11 cellular contexts compared by ENCODE assay signal in genomic region chr1:90836345-90836679, GRCh38.
DNase-seq lines count a peak whose midpoint lies in the region; ATAC-seq and TF ChIP-seq lines count a peak whose summit lies in the region.
"Had no signal": no experiment of that assay in that cellular context is flagged by ENCODE, and none has a peak within 500 bp of the region (broad histone marks: within the 10 kb centered on the region; RNA-seq: fewer than 3 reads in every experiment).

No MANE protein-coding gene starts in this region.

- H3K79me2 ChIP-seq in ACC112 (ENCODE audit: control insufficient read depth, insufficient read depth, low read length, unreplicated experiment): no peaks in the 10 kb centered on the region
- H3K79me2 ChIP-seq in osteoblast (ENCODE audit: insufficient read depth, low read length): no peaks in the 10 kb centered on the region

- H3K36me3 ChIP-seq in ACC112 (ENCODE audit: insufficient read depth, low read length) (no peaks in the 10 kb centered on the region), cardiac muscle cell (no peaks in the 10 kb centered on the region), osteoblast (ENCODE audit: insufficient read depth, low read length) (no peaks in the 10 kb centered on the region)

- peaks cover 77% of the 10 kb centered on the region for H3K4me1 Mint-ChIP-seq in WTC11

- no peaks in the 10 kb centered on the region for H3K9me3 Mint-ChIP-seq in WTC11

- TF ChIP-seq CTCF in WTC11 (IDR thresholded peaks at IDR 0.05) (no peak), cardiac muscle cell (IDR thresholded peaks at IDR 0.05; ENCODE audit: low read depth, low read length) (no peak), osteoblast (IDR thresholded peaks at IDR 0.05; ENCODE audit: extremely low read depth, low read depth, low read length) (no peak)

- H3K36me3 Mint-ChIP-seq in WTC11: no peaks in the 10 kb centered on the region

- POLR2A ChIA-PET in WTC11 (lab: Charles Lee): no interaction called here

- no peak; the same call in 1 of the 2 replicates for ATAC-seq in WTC11
- ATAC-seq: activated CD8-positive, alpha-beta memory T cell treated with anti-CD3 and anti-CD28 coated beads, Interleukin-2, amount 10 ng/mL, durations not matched to agents 7 days and 5 days had no signal

- no peak overlapping the region for H3K27ac ChIP-seq in ACC112 (ENCODE audit: low read depth, low read length)
- H3K27ac ChIP-seq in cardiac muscle cell: no peak overlapping the region
- no peak overlapping the region for H3K27ac ChIP-seq in osteoblast (ENCODE audit: low read depth, low read length)

- H3K4me3 ChIP-seq in ACC112 (ENCODE audit: low read depth, low read length) (peak overlapping the region; percentile 54), cardiac muscle cell (peak overlapping the region; percentile 21), osteoblast (ENCODE audit: insufficient read depth, low read length) (peak overlapping the region; percentile 51)

- TF ChIP-seq POLR2A in erythroblast (IDR thresholded peaks at IDR 0.05; ENCODE audit: low read length): no peak

- H3K9me3 ChIP-seq in cardiac muscle cell (ENCODE audit: low read depth) (no peaks in the 10 kb centered on the region), osteoblast (ENCODE audit: low read depth, low read length) (no peaks in the 10 kb centered on the region)

- H3K4me3 Mint-ChIP-seq in WTC11: peak overlapping the region; percentile 61
- H3K4me3 Mint-ChIP-seq: activated CD8-positive, alpha-beta memory T cell treated with anti-CD3 and anti-CD28 coated beads, Interleukin-2, amount 10 ng/mL, durations not matched to agents 7 days and 5 days had no signal

- intact Hi-C loops in posterior vena cava (cut with DNase I): no loop called here

- no peak overlapping the region for H3K27ac Mint-ChIP-seq in WTC11
- H3K27ac Mint-ChIP-seq: activated CD8-positive, alpha-beta memory T cell treated with anti-CD3 and anti-CD28 coated beads, Interleukin-2, amount 10 ng/mL, durations not matched to agents 7 days and 5 days had no signal

- H4K20me1 ChIP-seq in osteoblast (ENCODE audit: insufficient read depth, low read length): peaks cover 2% of the 10 kb centered on the region

- H3K27me3 ChIP-seq in ACC112 (ENCODE audit: insufficient read depth, low read length): no peaks in the 10 kb centered on the region
- peaks cover 100% of the 10 kb centered on the region for H3K27me3 ChIP-seq in cardiac muscle cell
- H3K27me3 ChIP-seq in osteoblast (ENCODE audit: insufficient read depth, low read length): peaks cover 24% of the 10 kb centered on the region

- no peak for DNase-seq in WTC11 (ENCODE audit: low spot score)
- DNase-seq in cardiac muscle cell (ENCODE audit: low read depth in 1 of 2, low spot score in 1 of 2): no peak
- no peak for DNase-seq in osteoblast (ENCODE audit: insufficient read length, low spot score, missing footprints)
- DNase-seq in erythroblast (lab: John Stamatoyannopoulos, UW): no peak
- no peak for DNase-seq in dermis blood vessel endothelial cell
- DNase-seq in glomerular visceral epithelial cell (ENCODE audit: extremely low spot score): no peak
- no peak for DNase-seq in posterior vena cava (ENCODE audit: low spot score)
- DNase-seq: activated CD8-positive, alpha-beta memory T cell treated with anti-CD3 and anti-CD28 coated beads, Interleukin-2, amount 10 ng/mL, durations not matched to agents 7 days and 5 days; MV-4-11; NCI-H69 had no signal

- H3K4me2 ChIP-seq in osteoblast (ENCODE audit: insufficient read depth, low read length): peak overlapping the region; percentile 68

- CTCF ChIA-PET in WTC11 (lab: Charles Lee): no interaction called here

- peaks cover 97% of the 10 kb centered on the region for H3K27me3 Mint-ChIP-seq in WTC11 (ENCODE audit: low read depth)

- H3K4me1 ChIP-seq in ACC112 (ENCODE audit: control insufficient read depth, insufficient read depth, low read length, unreplicated experiment) (no peaks in the 10 kb centered on the region), cardiac muscle cell (ENCODE audit: low read depth) (peaks cover 10% of the 10 kb centered on the region), osteoblast (ENCODE audit: insufficient read depth, low read length) (no peaks in the 10 kb centered on the region)

- H2AFZ ChIP-seq in ACC112 (ENCODE audit: low read length, unreplicated experiment) (peak overlapping the region; percentile 56), osteoblast (ENCODE audit: low read length) (peak overlapping the region; percentile 51)

TF ChIP-seq in WTC11, 78 proteins besides CTCF, POLR2A, EP300 and RAD21:
- TF ChIP-seq STAT6 (CRISPR knock-in tag; conservative IDR thresholded peaks at IDR 0.05; ENCODE audit: low read depth): no peak
TF ChIP-seq in WTC11: peak in this region for 0.
